11 cellular contexts compared by ENCODE assay signal in the genomic region with DNA sequence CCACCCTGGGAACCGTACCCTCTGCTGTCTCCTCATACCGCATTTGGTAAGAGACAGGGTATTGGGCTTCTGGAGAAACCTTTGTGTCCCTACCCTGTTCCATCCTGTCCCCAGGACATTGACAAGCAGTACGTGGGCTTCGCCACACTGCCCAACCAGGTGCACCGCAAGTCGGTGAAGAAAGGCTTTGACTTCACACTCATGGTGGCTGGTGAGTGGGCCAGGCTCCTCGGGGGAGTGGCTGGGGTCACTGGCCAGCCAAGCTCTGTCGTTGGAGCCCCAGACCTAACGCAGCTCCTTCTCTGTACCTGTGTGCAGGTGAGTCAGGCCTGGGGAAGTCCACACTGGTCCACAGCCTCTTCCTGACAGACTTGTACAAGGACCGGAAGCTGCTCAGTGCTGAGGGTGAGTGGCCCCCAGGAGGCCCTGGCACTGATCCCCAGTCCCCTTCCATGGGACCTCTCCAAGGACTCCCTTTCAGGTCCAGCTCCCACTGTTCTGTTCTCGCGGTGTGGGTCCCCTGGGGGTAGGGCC. TPM values are rescaled to one million over a fixed set of nuclear protein-coding genes. Genes with fewer than 3 reads are reported as not detected.
DNase-seq lines count a peak whose midpoint lies in the region; ATAC-seq and TF ChIP-seq lines count a peak whose summit lies in the region.
"Had no signal": no experiment of that assay in that cellular context is flagged by ENCODE, and none has a peak within 500 bp of the region (broad histone marks: within the 10 kb centered on the region; RNA-seq: fewer than 3 reads in every experiment).

No MANE protein-coding gene starts in this region.

- H3K9me3 ChIP-seq in hepatocyte (ENCODE audit: low read depth): no peaks in the 10 kb centered on the region
- no peaks in the 10 kb centered on the region for H3K9me3 ChIP-seq in testis
- H3K9me3 ChIP-seq: thyroid gland had no signal

- H3K36me3 Mint-ChIP-seq in activated T-cell treated with anti-CD3 and anti-CD28 coated beads, Interleukin-2, amount 50 U/mL, for 72 hours (ENCODE audit: insufficient read depth in 2 of 2): no peaks in the 10 kb centered on the region
- no peaks in the 10 kb centered on the region for H3K36me3 Mint-ChIP-seq in activated CD4-positive, alpha-beta memory T cell treated with anti-CD3 and anti-CD28 coated beads, Interleukin-2, amount 10 ng/mL, durations not matched to agents 7 days and 5 days (ENCODE audit: low read depth)

- CTCF ChIA-PET in activated CD4-positive, alpha-beta memory T cell treated with anti-CD3 and anti-CD28 coated beads, Interleukin-2, amount 10 ng/mL, durations not matched to agents 7 days and 5 days (lab: Charles Lee): interaction anchor here (0.8 kb wide), 1 partner anchor 11 kb away, joined by 4 read pairs; no protein-coding TSS in a partner anchor

- peaks cover 33% of the 10 kb centered on the region for H3K27me3 Mint-ChIP-seq in activated T-cell treated with anti-CD3 and anti-CD28 coated beads, Interleukin-2, amount 50 U/mL, for 72 hours (ENCODE audit: low read depth)
- peaks cover 46% of the 10 kb centered on the region for H3K27me3 Mint-ChIP-seq in activated CD4-positive, alpha-beta memory T cell treated with anti-CD3 and anti-CD28 coated beads, Interleukin-2, amount 10 ng/mL, durations not matched to agents 7 days and 5 days

- H3K4me2 ChIP-seq in hepatocyte: peak overlapping the region; percentile 95

- peaks cover 5% of the 10 kb centered on the region for H4K20me1 ChIP-seq in hepatocyte (ENCODE audit: insufficient read depth, poor library complexity, severe bottlenecking)

- H3K9me2 ChIP-seq in hepatocyte (replicated peaks; ENCODE audit: insufficient read depth): no peaks in the 10 kb centered on the region

- H3K4me3 ChIP-seq in hepatocyte (no peak overlapping the region), testis (peak overlapping the region in 1 of 2 donors; percentile 84)

- no peaks in the 10 kb centered on the region for H3K79me2 ChIP-seq in hepatocyte

- intact Hi-C loops in testis (cut with DNase I; ENCODE audit: low total_unique reads): no loop called here

- 93% methylated on average over 12 of the region's 12 CpGs for WGBS in hepatocyte (ENCODE audit: low lambda C conversion rate, missing lambda C conversion rate)
- 67 to 69% methylated on average over 11 to 12 of the region's 12 CpGs for WGBS in testis, 2 donors

- H3K4me1 Mint-ChIP-seq in activated T-cell treated with anti-CD3 and anti-CD28 coated beads, Interleukin-2, amount 50 U/mL, for 72 hours (ENCODE audit: low read depth): peaks cover 13% of the 10 kb centered on the region
- peaks cover 8% of the 10 kb centered on the region for H3K4me1 Mint-ChIP-seq in activated CD4-positive, alpha-beta memory T cell treated with anti-CD3 and anti-CD28 coated beads, Interleukin-2, amount 10 ng/mL, durations not matched to agents 7 days and 5 days

- TF ChIP-seq POLR2A in testis (IDR thresholded peaks at IDR 0.05): no peak

- H3K27me3 ChIP-seq in hepatocyte: peaks cover 76% of the 10 kb centered on the region
- no peaks in the 10 kb centered on the region for H3K27me3 ChIP-seq in testis
- H3K27me3 ChIP-seq: thyroid gland had no signal

- peaks cover 24% of the 10 kb centered on the region for H3K4me1 ChIP-seq in hepatocyte (ENCODE audit: insufficient read depth)
- H3K4me1 ChIP-seq in testis: peaks cover 23% of the 10 kb centered on the region

- TF ChIP-seq CTCF in hepatocyte (IDR thresholded peaks at IDR 0.05; ENCODE audit: poor library complexity) (no peak), testis (IDR thresholded peaks at IDR 0.05) (no peak)

- ATAC-seq in activated T-cell treated with anti-CD3 and anti-CD28 coated beads, Interleukin-2, amount 50 U/mL, for 72 hours (replicated peaks in 1 of 2): no peak
- ATAC-seq in GM19455 (IDR thresholded peaks at IDR 0.05; ENCODE audit: unreplicated experiment): no peak

- no peak overlapping the region for H2AFZ ChIP-seq in hepatocyte

- peak overlapping the region; percentile 74 to 75 for H3K4me3 Mint-ChIP-seq in activated T-cell treated with anti-CD3 and anti-CD28 coated beads, Interleukin-2, amount 50 U/mL, for 72 hours
- peak overlapping the region; percentile 41 for H3K4me3 Mint-ChIP-seq in activated CD4-positive, alpha-beta memory T cell treated with anti-CD3 and anti-CD28 coated beads, Interleukin-2, amount 10 ng/mL, durations not matched to agents 7 days and 5 days

- no peaks in the 10 kb centered on the region for H3K9me3 Mint-ChIP-seq in activated T-cell treated with anti-CD3 and anti-CD28 coated beads, Interleukin-2, amount 50 U/mL, for 72 hours
- H3K9me3 Mint-ChIP-seq in activated CD4-positive, alpha-beta memory T cell treated with anti-CD3 and anti-CD28 coated beads, Interleukin-2, amount 10 ng/mL, durations not matched to agents 7 days and 5 days: no peaks in the 10 kb centered on the region

- H3K27ac ChIP-seq in hepatocyte: no peak overlapping the region
- H3K27ac ChIP-seq in testis: peak overlapping the region; percentile 79 to 85

- no peak overlapping the region for H3K27ac Mint-ChIP-seq in activated T-cell treated with anti-CD3 and anti-CD28 coated beads, Interleukin-2, amount 50 U/mL, for 72 hours
- no peak overlapping the region for H3K27ac Mint-ChIP-seq in activated CD4-positive, alpha-beta memory T cell treated with anti-CD3 and anti-CD28 coated beads, Interleukin-2, amount 10 ng/mL, durations not matched to agents 7 days and 5 days

- DNase-seq in activated T-cell treated with anti-CD3 and anti-CD28 coated beads, Interleukin-2, amount 50 U/mL, for 72 hours: no peak
- DNase-seq in activated T-cell treated with anti-CD3 and anti-CD28 coated beads, Interleukin-2, amount 50 U/mL, for 1 hour: no peak
- DNase-seq in activated CD4-positive, alpha-beta memory T cell treated with anti-CD3 and anti-CD28 coated beads, Interleukin-2, amount 10 ng/mL, durations not matched to agents 7 days and 5 days: no peak
- no peak for DNase-seq in hepatocyte (ENCODE audit: low spot score)
- no peak for DNase-seq in testis
- no peak for DNase-seq in NCI-H1105 (lab: John Stamatoyannopoulos, UW)
- DNase-seq in DMS114 treated with DMSO at 0.1 percent for 48 hours (lab: John Stamatoyannopoulos, UW; ENCODE audit: unreplicated experiment): no peak
- DNase-seq: activated CD4-positive, alpha-beta T cell treated with anti-CD3 and anti-CD28 coated beads, Interleukin-2, amount 50 U/mL, for 1 hour; AML-193; thyroid gland had no signal

- POLR2A ChIA-PET in activated CD4-positive, alpha-beta memory T cell treated with anti-CD3 and anti-CD28 coated beads, Interleukin-2, amount 10 ng/mL, durations not matched to agents 7 days and 5 days (lab: Charles Lee): interaction anchor here (1.5 kb wide), 1 partner anchor 11 kb away, joined by 3 read pairs; no protein-coding TSS in a partner anchor

- H3K36me3 ChIP-seq in hepatocyte (replicated peaks; ENCODE audit: insufficient read depth, low read depth) (no peaks in the 10 kb centered on the region), testis (ENCODE audit: low read depth, missing control alignments) (no peaks in the 10 kb centered on the region)

RNA-seq across cellular contexts. Expression of a gene that starts 3.8 kb away (rescaled TPM):
- total RNA-seq in activated T-cell treated with anti-CD3 and anti-CD28 coated beads, Interleukin-2, amount 50 U/mL, for 72 hours: under 1 TPM in 1 of 2 donors, not detected in 1; 0.17 TPM
- not detected for total RNA-seq in activated CD4-positive, alpha-beta memory T cell treated with anti-CD3 and anti-CD28 coated beads, Interleukin-2, amount 10 ng/mL, durations not matched to agents 7 days and 5 days
- total RNA-seq in hepatocyte (1.0 and 2.5 TPM in 2 replicates), testis (10 to 100 TPM; 28.0 to 65.1 TPM)
- polyA plus RNA-seq in hepatocyte (2.4 and 2.8 TPM in 2 replicates), testis (ENCODE audit: insufficient read depth, low read depth, low replicate concordance) (not detected)

RNA-seq across cellular contexts. Expression of a gene that starts 5.3 kb away (rescaled TPM):
- 1 to 10 TPM; 1.8 to 1.9 TPM for total RNA-seq in activated T-cell treated with anti-CD3 and anti-CD28 coated beads, Interleukin-2, amount 50 U/mL, for 72 hours
- total RNA-seq in activated CD4-positive, alpha-beta memory T cell treated with anti-CD3 and anti-CD28 coated beads, Interleukin-2, amount 10 ng/mL, durations not matched to agents 7 days and 5 days: not detected
- total RNA-seq in hepatocyte (4.3 and 10.0 TPM in 2 replicates), testis (10 to 100 TPM; 68.9 to 89.3 TPM)
- polyA plus RNA-seq in hepatocyte (9.4 and 9.7 TPM in 2 replicates), testis (ENCODE audit: insufficient read depth, low read depth, low replicate concordance) (33.9 TPM)

RNA-seq across cellular contexts. Expression of a gene that starts 41.0 kb away (rescaled TPM):
- under 1 TPM in 1 of 2 donors, not detected in 1; 0.12 TPM for total RNA-seq in activated T-cell treated with anti-CD3 and anti-CD28 coated beads, Interleukin-2, amount 50 U/mL, for 72 hours
- not detected for total RNA-seq in activated CD4-positive, alpha-beta memory T cell treated with anti-CD3 and anti-CD28 coated beads, Interleukin-2, amount 10 ng/mL, durations not matched to agents 7 days and 5 days
- total RNA-seq in hepatocyte (not detected in 2 replicates), testis (10 to 100 TPM; 23.3 to 43.4 TPM)
- polyA plus RNA-seq in hepatocyte (0.07 and 1.1 TPM in 2 replicates), testis (ENCODE audit: insufficient read depth, low read depth, low replicate concordance) (18.1 TPM)

Comparison
In these comparisons a context has a peak if more than half of its experiments do, and no peak if none do; other contexts are left out.
1. RNA of a gene that starts 41.0 kb away (total RNA-seq): 23.3 to 43.4 TPM in testis; 0.12 TPM in activated T-cell treated with anti-CD3 and anti-CD28 coated beads, Interleukin-2, amount 50 U/mL, for 72 hours, not detected in activated CD4-positive, alpha-beta memory T cell treated with anti-CD3 and anti-CD28 coated beads, Interleukin-2, amount 10 ng/mL, durations not matched to agents 7 days and 5 days and not detected in hepatocyte; every median in the first group is over 10 times any median in the second.